Comparison of ENCODE assay signal across 21 cellular contexts in genomic region chr15:100048736-100049135, GRCh38.
A peak's percentile ranks its signal among the peaks of the same experiment; 100 is the strongest.
DNase-seq lines count a peak whose midpoint lies in the region; ATAC-seq and TF ChIP-seq lines count a peak whose summit lies in the region.
"Had no signal": no experiment of that assay in that cellular context is flagged by ENCODE, and none has a peak within 500 bp of the region (broad histone marks: within the 10 kb centered on the region; RNA-seq: fewer than 3 reads in every experiment).

No MANE protein-coding gene starts in this region.

- H3K27me3 ChIP-seq in RWPE2 (ENCODE audit: insufficient read depth, poor library complexity, severe bottlenecking) = no peaks in the 10 kb centered on the region
- H3K27me3 ChIP-seq: BLaER1 had no signal

- H3K27ac ChIP-seq in RWPE2 (ENCODE audit: poor library complexity, severe bottlenecking) (no peak overlapping the region), coronary artery (no peak overlapping the region)
- H3K27ac ChIP-seq: 22Rv1, BLaER1, C4-2B had no signal

- H3K36me3 ChIP-seq in RWPE2 (ENCODE audit: low read depth) = no peaks in the 10 kb centered on the region
- H3K36me3 ChIP-seq: BLaER1 had no signal

- no peak for ATAC-seq in RWPE2 (ENCODE audit: low read depth)
- ATAC-seq in HG03045 (IDR thresholded peaks at IDR 0.05; ENCODE audit: unreplicated experiment) = no peak
- ATAC-seq: CD8-positive, alpha-beta T cell; GM12878; GM23338; HCT116 had no signal

- peaks cover 15% of the 10 kb centered on the region for H3K36me3 Mint-ChIP-seq in nephron progenitor cell (ENCODE audit: low read depth)

- peaks cover 31% of the 10 kb centered on the region for H3K9me3 Mint-ChIP-seq in nephron progenitor cell

- peak overlapping the region; percentile 68 for H3K27ac Mint-ChIP-seq in nephron progenitor cell
- H3K27ac Mint-ChIP-seq: B cell; CD4-positive, CD25-positive, alpha-beta regulatory T cell; CD8-positive, alpha-beta T cell; GM23338; H9 had no signal

- peaks cover 8% of the 10 kb centered on the region for H3K4me1 ChIP-seq in RWPE2 (ENCODE audit: insufficient read depth, poor library complexity, severe bottlenecking)
- H3K4me1 ChIP-seq: BLaER1, Caco-2 had no signal

- no peak overlapping the region for H3K4me3 ChIP-seq in RWPE2 (ENCODE audit: severe bottlenecking)
- H3K4me3 ChIP-seq in coronary artery = no peak overlapping the region
- H3K4me3 ChIP-seq: BLaER1, GM12878, GM23338 had no signal

- H3K9me3 ChIP-seq in RWPE2 (ENCODE audit: severe bottlenecking) = no peaks in the 10 kb centered on the region
- H3K9me3 ChIP-seq: Caco-2 had no signal

- H3K4me3 Mint-ChIP-seq in nephron progenitor cell = no peak overlapping the region
- H3K4me3 Mint-ChIP-seq: B cell; CD4-positive, CD25-positive, alpha-beta regulatory T cell; CD8-positive, alpha-beta T cell; GM23338; H9 had no signal

- TF ChIP-seq CTCF in RWPE2 (IDR thresholded peaks at IDR 0.05; ENCODE audit: poor library complexity, severe bottlenecking) (no peak), coronary artery (IDR thresholded peaks at IDR 0.05) (no peak), nephron progenitor cell (IDR thresholded peaks at IDR 0.05) (no peak)

- DNase-seq in RWPE2 (ENCODE audit: low spot score) = peak; percentile 66
- DNase-seq in coronary artery (ENCODE audit: low spot score) = peak; percentile 54
- DNase-seq in nephron progenitor cell = no peak
- DNase-seq in ureter (ENCODE audit: low spot score) = peak; percentile 32
- no peak for DNase-seq in cerebellum (ENCODE audit: low spot score)
- no peak for DNase-seq in iPS-NIHi7 (ENCODE audit: extremely low spot score)
- DNase-seq: Caco-2; CD4-positive, CD25-positive, alpha-beta regulatory T cell; CD8-positive, alpha-beta T cell; DMS153; DND-41; GDM1; H9 had no signal

- H3K4me1 Mint-ChIP-seq in nephron progenitor cell = peaks cover 12% of the 10 kb centered on the region
- H3K4me1 Mint-ChIP-seq: B cell had no signal

- peaks cover 20% of the 10 kb centered on the region for H3K27me3 Mint-ChIP-seq in nephron progenitor cell (ENCODE audit: low read depth, poor library complexity)
- H3K27me3 Mint-ChIP-seq: B cell; CD4-positive, CD25-positive, alpha-beta regulatory T cell had no signal

Comparison
In these comparisons a context has a peak if more than half of its experiments do, and no peak if none do; other contexts are left out.
1. DNase-seq: peak in RWPE2 (single experiment), coronary artery (single experiment) and ureter (single experiment); none in nephron progenitor cell (single experiment), cerebellum (single experiment) and iPS-NIHi7 (single experiment).